ENCODE assay signal across 28 cellular contexts in the genomic region with DNA sequence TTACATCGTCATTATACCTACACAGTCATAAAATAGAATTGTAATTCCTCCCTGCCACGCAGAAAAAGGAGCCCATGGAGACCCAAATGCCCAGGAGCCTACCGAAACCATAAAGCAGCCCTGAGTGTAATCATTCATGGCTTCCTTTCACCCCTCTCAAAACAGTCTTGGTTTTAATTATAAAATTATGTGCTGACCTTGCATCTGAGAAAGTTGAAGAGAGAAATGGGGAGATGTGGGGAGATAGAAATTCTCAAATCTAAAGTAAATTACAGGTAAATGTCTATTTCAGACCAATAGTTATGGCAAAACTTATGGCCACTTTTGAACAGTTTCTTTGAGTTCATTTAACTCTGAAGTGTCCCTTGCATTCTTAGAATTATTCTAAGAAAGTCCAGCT.
"Had no signal": no experiment of that assay in that cellular context is flagged by ENCODE, and none has a peak within 500 bp of the region (broad histone marks: within the 10 kb centered on the region; RNA-seq: fewer than 3 reads in every experiment).

No MANE protein-coding gene starts in this region.

- H3K4me3 ChIP-seq: pancreas, prostate gland, right atrium auricular region, skin epidermis, smooth muscle cell, spleen, suprapubic skin, testis, tibial artery, transverse colon, vagina had no signal

- ATAC-seq: naive thymus-derived CD4-positive, alpha-beta T cell; natural killer cell; pancreas; sciatic nerve; stimulated activated memory B cell treated with anti-CD40 and anti-IgM and Interleukin-4, amounts not matched to agents 10 μg/mL and 1 μg/mL and 100 μg/mL, for 72 hours; stimulated activated naive CD8-positive, alpha-beta T cell treated with anti-CD3 and anti-CD28 coated beads, Interleukin-15, amount 100 ng/mL, for 72 hours; stimulated activated naive CD8-positive, alpha-beta T cell treated with anti-CD3 and anti-CD28 coated beads, Interleukin-15, Interleukin-2, amounts not matched to agents 100 U/mL and 50 U/mL, for 24 hours had no signal

- H3K9me3 ChIP-seq: neutrophil, pancreas, prostate gland, right atrium auricular region, suprapubic skin, testis, tibial artery, vagina had no signal

- H3K27me3 ChIP-seq: neutrophil, right atrium auricular region, spleen, suprapubic skin, testis, tibial artery, transverse colon, vagina had no signal

- FAIRE-seq: pancreas, urothelium cell line had no signal

- H3K27ac ChIP-seq: neutrophil, pancreas, prostate gland, right atrium auricular region, skin epidermis, spleen, suprapubic skin, testis, tibial artery, transverse colon, vagina had no signal

- H3K4me1 ChIP-seq: pancreas, prostate gland, right atrium auricular region, spleen, suprapubic skin, testis, tibial artery, transverse colon, vagina had no signal

- H3K4me2 ChIP-seq: smooth muscle cell had no signal

- DNase-seq: naive thymus-derived CD4-positive, alpha-beta T cell; natural killer cell; nucleus accumbens; pancreas; retina; spleen; stimulated activated CD4-positive, alpha-beta T cell treated with anti-CD3 and anti-CD28 coated beads, Interleukin-12 subunit alpha, Interleukin-12 subunit beta, amount 100 ng/mL, for 4 hours; stimulated activated CD4-positive, alpha-beta T cell treated with anti-CD3 and anti-CD28 coated beads, Interleukin-1b, Interleukin-23, amount 100 ng/mL, for 48 hours; stimulated activated CD4-positive, alpha-beta T cell treated with anti-CD3 and anti-CD28 coated beads, Interleukin-4, amount 100 ng/mL, for 1 hour; stimulated activated CD4-positive, alpha-beta T cell treated with anti-CD3 and anti-CD28 coated beads, Interleukin-4, amount 100 ng/mL, for 4 hours; stimulated activated CD8-positive, alpha-beta memory T cell treated with anti-CD3 and anti-CD28 coated beads, Interleukin-4, amount 100 ng/mL, for 48 hours; stimulated activated naive CD4-positive, alpha-beta T cell; stimulated activated naive CD8-positive, alpha-beta T cell treated with anti-CD3 and anti-CD28 coated beads, Interleukin-15, amount 100 ng/mL, for 72 hours; stimulated activated naive CD8-positive, alpha-beta T cell treated with anti-CD3 and anti-CD28 coated beads, Interleukin-15, Interleukin-2, amounts not matched to agents 100 U/mL and 50 U/mL, for 24 hours; substantia nigra; testis; tibial artery; transverse colon had no signal

- H3K36me3 ChIP-seq: neutrophil, pancreas, prostate gland, right atrium auricular region, spleen, suprapubic skin, tibial artery, transverse colon, vagina had no signal
